In genomic region chr5:150636391-150637244, GRCh38 we compare ENCODE assay signal across 9 cellular contexts. TPM values are rescaled to one million over a fixed set of nuclear protein-coding genes. Genes with fewer than 3 reads are reported as not detected.
DNase-seq lines count a peak whose midpoint lies in the region; ATAC-seq, FAIRE-seq and TF ChIP-seq lines count a peak whose summit lies in the region.
"Had no signal": no experiment of that assay in that cellular context is flagged by ENCODE, and none has a peak within 500 bp of the region (broad histone marks: within the 10 kb centered on the region; RNA-seq: fewer than 3 reads in every experiment).

No MANE protein-coding gene starts in this region.

- DNase-seq in HTR-8/SVneo (ENCODE audit: insufficient read length, low spot score) (peak; percentile 57), astrocyte of the spinal cord (ENCODE audit: low read depth, low spot score) (peak; percentile 79), islet precursor cell (peak; percentile 73), testis (peak; percentile 63), Ammon's horn (ENCODE audit: low spot score) (no peak), NCI-H82 treated with DMSO at 0.1 percent for 48 hours (lab: John Stamatoyannopoulos, UW; ENCODE audit: unreplicated experiment) (no peak), SK-N-DZ (ENCODE audit: low spot score) (no peak)
- DNase-seq: NK-92 treated with Interleukin-12 subunit alpha and Interleukin-12 subunit beta, amount 100 ng/mL, for 24 hours had no signal

- H3K27me3 ChIP-seq in testis: no peaks in the 10 kb centered on the region

- FAIRE-seq in HTR-8/SVneo (lab: Jason Lieb, UNC): peak; percentile 13

- intact Hi-C loops in testis (cut with DNase I; ENCODE audit: low total_unique reads): no loop called here

- ATAC-seq in GM21390 (IDR thresholded peaks at IDR 0.05; ENCODE audit: unreplicated experiment): no peak

- no peak overlapping the region for H3K4me3 ChIP-seq in astrocyte of the spinal cord (ENCODE audit: low read depth, low read length)
- H3K4me3 ChIP-seq in testis: no peak overlapping the region

- H3K27ac ChIP-seq in testis: no peak overlapping the region

- no peaks in the 10 kb centered on the region for H3K9me3 ChIP-seq in testis

- in situ Hi-C loops in astrocyte of the spinal cord (cut with HindIII; ENCODE audit: low sequenced_read_pairs): no loop called here

- WGBS in testis, 2 donors: 75 to 77% methylated on average over 6 of the region's 6 CpGs

- H3K4me1 ChIP-seq in testis: peaks cover 53% of the 10 kb centered on the region

- H3K36me3 ChIP-seq in testis (ENCODE audit: low read depth, missing control alignments): no peaks in the 10 kb centered on the region

- TF ChIP-seq CTCF in astrocyte of the spinal cord (IDR thresholded peaks at IDR 0.05; ENCODE audit: low read depth, low read length) (no peak), testis (IDR thresholded peaks at IDR 0.05) (no peak)

- TF ChIP-seq POLR2A in testis (IDR thresholded peaks at IDR 0.05): no peak

RNA-seq across cellular contexts. Expression of gene SYNPO, which starts 3.8 kb away (rescaled TPM):
- total RNA-seq in testis: 10 to 100 TPM; 49.1 to 53.2 TPM
- polyA plus RNA-seq in testis (ENCODE audit: insufficient read depth, low read depth, low replicate concordance): 52.2 TPM
- 0.91 and 1.0 TPM in 2 replicates for polyA plus RNA-seq in SK-N-DZ (2014; cell fraction: cytosol; rRNA removed)
- 0.82 and 1.4 TPM in 2 replicates for polyA plus RNA-seq in SK-N-DZ (2014; cell fraction: nucleus; rRNA removed)

RNA-seq across cellular contexts. Expression of gene MYOZ3, which starts 24.4 kb away (rescaled TPM):
- total RNA-seq in testis: 10 to 100 TPM; 12.0 to 12.7 TPM
- 10.4 TPM for polyA plus RNA-seq in testis (ENCODE audit: insufficient read depth, low read depth, low replicate concordance)
- 3.8 and 4.4 TPM in 2 replicates for polyA plus RNA-seq in SK-N-DZ (2014; cell fraction: cytosol; rRNA removed)
- 1.5 and 4.4 TPM in 2 replicates for polyA plus RNA-seq in SK-N-DZ (2014; cell fraction: nucleus; rRNA removed)

Comparison
In these comparisons a context has a peak if more than half of its experiments do, and no peak if none do; other contexts are left out.
1. DNase-seq: peak in HTR-8/SVneo (single experiment), astrocyte of the spinal cord (single experiment), islet precursor cell (single experiment) and testis (single experiment); none in Ammon's horn (single experiment), NCI-H82 treated with DMSO at 0.1 percent for 48 hours (single experiment) and SK-N-DZ (single experiment).